ENCODE assay signal across 19 cellular contexts in the genomic region with DNA sequence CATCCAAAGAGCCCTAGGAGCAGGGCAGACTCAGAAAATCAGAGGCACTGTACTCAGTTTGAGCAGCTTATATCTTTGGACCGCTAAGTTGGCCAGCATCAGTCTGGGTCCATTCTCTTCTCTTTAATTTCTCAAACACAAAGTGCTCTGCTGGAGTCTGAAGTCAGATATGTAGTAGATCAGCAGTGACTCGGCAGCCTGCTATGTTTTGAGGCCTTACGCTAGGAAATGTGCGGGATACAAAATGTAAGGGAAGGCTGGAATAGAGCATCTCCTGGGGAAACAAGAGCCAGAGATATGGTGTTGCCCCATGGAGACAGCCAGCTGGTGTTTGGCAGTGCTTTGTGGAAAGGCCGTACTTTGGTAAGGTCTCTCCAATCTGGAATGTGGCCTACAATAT.
"Had no signal": no experiment of that assay in that cellular context is flagged by ENCODE, and none has a peak within 500 bp of the region (broad histone marks: within the 10 kb centered on the region; RNA-seq: fewer than 3 reads in every experiment).

No MANE protein-coding gene starts in this region.

- H2AFZ ChIP-seq: hepatocyte, parathyroid adenoma had no signal

- H3K4me3 ChIP-seq: adrenal gland, hepatocyte, left lung, mucosa of descending colon, thyroid gland had no signal

- DNase-seq: activated CD4-positive, alpha-beta T cell treated with anti-CD3 and anti-CD28 coated beads for 36 hours; activated CD8-positive, alpha-beta T cell treated with anti-CD3 and anti-CD28 coated beads for 36 hours; activated effector memory CD4-positive, alpha-beta T cell treated with Interleukin-2 at 50 U/mL for 16 hours; activated naive CD4-positive, alpha-beta T cell treated with anti-CD3 and anti-CD28 coated beads, Interleukin-2, amount 50 U/mL, for 16 hours; activated T-cell treated with anti-CD3 and anti-CD28 coated beads, Interleukin-2, amount 50 U/mL, for 4 hours; adrenal gland; cerebellar nuclear complex; dermis blood vessel endothelial cell; effector memory CD8-positive, alpha-beta T cell; left lung; mammary epithelial cell; mucosa of descending colon; naive thymus-derived CD4-positive, alpha-beta T cell; stimulated activated CD4-positive, alpha-beta T cell treated with anti-CD3 and anti-CD28 coated beads, Interleukin-4, amount 100 ng/mL, for 1 hour; stimulated activated naive B cell treated with anti-CD40 and anti-IgM and Interleukin-4, amounts not matched to agents 10 μg/mL and 1 μg/mL and 100 μg/mL, for 72 hours; thyroid gland had no signal

- H3K4me1 ChIP-seq: adrenal gland, left lung, parathyroid adenoma, thyroid gland had no signal

- H3K9ac ChIP-seq: parathyroid adenoma had no signal

- H3K27me3 ChIP-seq: adrenal gland, hepatocyte, left lung, thyroid gland had no signal

- H3K36me3 ChIP-seq: adrenal gland, left lung, thyroid gland had no signal

- H3K27ac ChIP-seq: adrenal gland, epithelial cell of prostate, hepatocyte, left lung, parathyroid adenoma, thyroid gland had no signal

- H3K9me3 ChIP-seq: adrenal gland, mucosa of descending colon, thyroid gland had no signal

- H3K4me2 ChIP-seq: hepatocyte had no signal

- H3K79me2 ChIP-seq: hepatocyte, parathyroid adenoma had no signal
